In the genomic region with DNA sequence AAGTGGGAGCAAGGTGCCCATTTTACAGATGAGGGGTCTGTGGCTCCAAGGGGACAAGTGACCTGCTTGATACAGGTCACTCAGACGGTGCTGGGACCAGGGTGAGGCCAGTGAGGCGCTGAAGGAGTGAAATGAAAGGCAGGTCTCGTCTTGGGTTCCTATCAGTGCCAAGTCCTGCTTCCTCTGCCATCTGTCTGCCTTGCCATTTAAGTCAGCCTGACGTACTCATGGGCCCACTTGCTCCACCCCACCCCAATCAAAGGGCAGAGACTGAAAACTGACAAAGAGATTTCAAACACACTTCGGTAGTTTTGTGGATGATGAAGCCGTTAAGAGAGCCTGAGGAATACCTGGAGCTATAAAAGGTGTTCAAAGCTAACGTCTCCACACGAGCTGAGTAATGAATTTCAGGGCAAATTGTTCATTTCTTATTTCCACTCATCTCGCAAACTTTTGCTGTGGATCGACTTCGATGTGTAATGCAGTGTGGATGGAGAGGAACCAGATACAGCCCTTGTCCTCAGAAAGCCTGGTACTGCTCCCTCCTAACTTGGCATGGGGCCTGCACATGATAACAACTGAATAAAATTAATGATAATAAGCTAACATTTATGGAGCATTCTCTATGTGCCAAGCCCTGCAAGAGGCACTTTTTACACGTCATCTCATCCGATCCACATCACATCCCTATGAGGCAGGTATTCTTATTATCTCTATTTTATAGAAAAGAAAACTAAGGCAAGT, we compare ENCODE assay signal across 29 cellular contexts. TPM values are rescaled to one million over a fixed set of nuclear protein-coding genes. Genes with fewer than 3 reads are reported as not detected.
DNase-seq lines count a peak whose midpoint lies in the region; TF ChIP-seq lines count a peak whose summit lies in the region.
"Had no signal": no experiment of that assay in that cellular context is flagged by ENCODE, and none has a peak within 500 bp of the region (broad histone marks: within the 10 kb centered on the region; RNA-seq: fewer than 3 reads in every experiment).

No MANE protein-coding gene starts in this region.

- intact Hi-C loops in dorsolateral prefrontal cortex (cut with DNase I): no loop called here
- intact Hi-C loops in spleen (cut with DNase I; ENCODE audit: low total_unique reads): no loop called here
- intact Hi-C loops in testis (cut with DNase I; ENCODE audit: low total_unique reads): no loop called here

- peak; percentile 48 to 62 for DNase-seq in NCI-H524 (lab: John Stamatoyannopoulos, UW)
- no peak for DNase-seq in NCI-H524 treated with DMSO at 0.1 percent for 48 hours (lab: John Stamatoyannopoulos, UW)
- peak; percentile 55 for DNase-seq in NCI-H2171 (lab: John Stamatoyannopoulos, UW)
- peak in 1 of 10 donors; percentile 79 for DNase-seq in dorsolateral prefrontal cortex
- DNase-seq in spleen: peak; percentile 23
- DNase-seq in A172 (ENCODE audit: low spot score): no peak
- DNase-seq in AG08396 (ENCODE audit: low spot score): no peak
- no peak for DNase-seq in testis
- DNase-seq: activated CD4-positive, alpha-beta memory T cell treated with anti-CD3 and anti-CD28 coated beads, Interleukin-2, amount 10 ng/mL, durations not matched to agents 7 days and 5 days; activated CD8-positive, alpha-beta memory T cell treated with anti-CD3 and anti-CD28 coated beads, Interleukin-2, amount 50 U/mL, for 4 hours; activated naive CD4-positive, alpha-beta T cell treated with Interleukin-2 at 50 U/mL for 16 hours; AML-193; CD8-positive, alpha-beta memory T cell; central memory CD4-positive, alpha-beta T cell; dermis blood vessel endothelial cell; esophagus squamous epithelium; foreskin keratinocyte; heart right ventricle; HFFc6; nucleus accumbens; sigmoid colon; stimulated activated CD4-positive, alpha-beta T cell treated with anti-CD3 and anti-CD28 coated beads, Interleukin-15, amount 100 ng/mL, for 24 hours; trophoblast cell had no signal

- H3K27ac ChIP-seq in dorsolateral prefrontal cortex: peak overlapping the region in 34 of 59 donors; percentile 6 to 91 (median 49)
- H3K27ac ChIP-seq in spleen: no peak overlapping the region
- H3K27ac ChIP-seq in testis: no peak overlapping the region
- H3K27ac ChIP-seq: A549, esophagus squamous epithelium, foreskin keratinocyte, heart right ventricle, prostate gland, sigmoid colon had no signal

- TF ChIP-seq POLR2A in spleen (IDR thresholded peaks at IDR 0.05): no peak
- no peak for TF ChIP-seq POLR2A in testis (IDR thresholded peaks at IDR 0.05)

- H3K27me3 ChIP-seq in dorsolateral prefrontal cortex: peaks cover 0 to 4% (median 0%) of the 10 kb centered on the region in 45 donors
- peaks cover 0 to 54% (median 16%) of the 10 kb centered on the region in 7 donors for H3K27me3 ChIP-seq in spleen (replicated peaks in 1 of 7)
- H3K27me3 ChIP-seq in testis: no peaks in the 10 kb centered on the region

- H3K36me3 ChIP-seq in spleen: no peaks in the 10 kb centered on the region
- no peaks in the 10 kb centered on the region for H3K36me3 ChIP-seq in testis (ENCODE audit: low read depth, missing control alignments)
- H3K36me3 ChIP-seq: esophagus squamous epithelium, heart right ventricle, prostate gland, sigmoid colon had no signal

- WGBS in spleen, 5 donors: 68 to 81% (median 69%) methylated on average over 13 of the region's 13 CpGs
- 59 to 75% methylated on average over 13 of the region's 13 CpGs for WGBS in testis, 2 donors

- no peak for TF ChIP-seq CTCF in dorsolateral prefrontal cortex (IDR thresholded peaks at IDR 0.05 in 54 of 56, conservative IDR thresholded peaks at IDR 0.05 in 2 of 56; ENCODE audit: low read depth in 1 of 56, partially characterized antibody in 56 of 56)
- TF ChIP-seq CTCF in spleen (IDR thresholded peaks at IDR 0.05 in 8 of 11, conservative IDR thresholded peaks at IDR 0.05 in 3 of 11): no peak
- no peak for TF ChIP-seq CTCF in testis (IDR thresholded peaks at IDR 0.05)

- H3K9me3 ChIP-seq in spleen (no peaks in the 10 kb centered on the region), testis (no peaks in the 10 kb centered on the region)
- H3K9me3 ChIP-seq: A549, esophagus squamous epithelium, heart right ventricle, prostate gland, sigmoid colon had no signal

- H3K4me3 ChIP-seq in dorsolateral prefrontal cortex (no peak overlapping the region), spleen (no peak overlapping the region), testis (no peak overlapping the region)
- H3K4me3 ChIP-seq: A549, esophagus squamous epithelium, heart right ventricle, prostate gland, sigmoid colon had no signal

- peaks cover 0 to 3% (median 0%) of the 10 kb centered on the region in 6 donors for H3K4me1 ChIP-seq in spleen
- H3K4me1 ChIP-seq in testis: no peaks in the 10 kb centered on the region
- H3K4me1 ChIP-seq: A549, esophagus squamous epithelium, foreskin keratinocyte, prostate gland, sigmoid colon had no signal

RNA-seq across cellular contexts. Expression of a gene that starts 36.6 kb away (rescaled TPM):
- total RNA-seq in dorsolateral prefrontal cortex (100 to 1,000 TPM in 119 of 120 experiments, 10 to 100 TPM in 1; 87.6 to 447 (median 301) TPM), spleen (1 to 10 TPM in 1 of 7 donors, under 1 TPM in 4, not detected in 2; 0.20 to 1.5 (median 0.34) TPM), testis (1 to 10 TPM; 1.8 to 2.9 TPM)
- polyA plus RNA-seq in spleen (under 1 TPM; 0.02 to 0.22 (median 0.08) TPM), testis (ENCODE audit: insufficient read depth, low read depth, low replicate concordance) (1.1 TPM)
- 0.12 and 0.50 TPM in 2 replicates for total RNA-seq in A172 (2014; rRNA removed; shearing (Covaris generic))
- total RNA-seq: activated CD4-positive, alpha-beta memory T cell treated with anti-CD3 and anti-CD28 coated beads, Interleukin-2, amount 10 ng/mL, durations not matched to agents 7 days and 5 days; CD8-positive, alpha-beta memory T cell; dermis blood vessel endothelial cell; foreskin keratinocyte; HFFc6; NCI-H460; PC-3 had no signal
- polyA plus RNA-seq: CD8-positive, alpha-beta memory T cell; foreskin keratinocyte; IgD-negative memory B cell; keratinocyte had no signal

Comparison
In these comparisons a context has a peak if more than half of its experiments do, and no peak if none do; other contexts are left out.
1. DNase-seq: peak in NCI-H524 (2 of 2), NCI-H2171 (single experiment) and spleen (single experiment); none in NCI-H524 treated with DMSO at 0.1 percent for 48 hours (single experiment), A172 (single experiment), AG08396 (single experiment) and testis (single experiment).
2. H3K27ac ChIP-seq: peak in dorsolateral prefrontal cortex (34 of 59); none in spleen (0 of 8) and testis (0 of 2).
3. RNA of a gene that starts 36.6 kb away (total RNA-seq): 87.6 to 447 TPM in dorsolateral prefrontal cortex; 1.8 to 2.9 TPM in testis, 0.12 to 0.50 TPM in A172 and 0.20 to 1.5 TPM in spleen; every median in the first group is over 10 times any median in the second.